Comparison of ENCODE assay signal across 1 cellular context in genomic region chrX:134946364-134946763, GRCh38. TPM values are rescaled to one million over a fixed set of nuclear protein-coding genes. Genes with fewer than 3 reads are reported as not detected.
"Had no signal": no experiment of that assay in that cellular context is flagged by ENCODE, and none has a peak within 500 bp of the region (broad histone marks: within the 10 kb centered on the region; RNA-seq: fewer than 3 reads in every experiment).

No MANE protein-coding gene starts in this region.

RNA-seq across cellular contexts. Expression of gene SMIM10, which starts 44.4 kb away (rescaled TPM):
- total RNA-seq: naive thymus-derived CD8-positive, alpha-beta T cell had no signal
